ENCODE assay signal across 16 cellular contexts in genomic region chr3:9653565-9654248, GRCh38. TPM values are rescaled to one million over a fixed set of nuclear protein-coding genes. Genes with fewer than 3 reads are reported as not detected.
DNase-seq lines count a peak whose midpoint lies in the region; ATAC-seq and TF ChIP-seq lines count a peak whose summit lies in the region.
"Had no signal": no experiment of that assay in that cellular context is flagged by ENCODE, and none has a peak within 500 bp of the region (broad histone marks: within the 10 kb centered on the region; RNA-seq: fewer than 3 reads in every experiment).

No MANE protein-coding gene starts in this region.

- peak; percentile 42 for ATAC-seq in HG03378 (IDR thresholded peaks at IDR 0.05; ENCODE audit: unreplicated experiment)
- peak in 5 of 8 donors; percentile 33 to 76 (median 61) for ATAC-seq in heart right ventricle
- ATAC-seq in GM21390 (IDR thresholded peaks at IDR 0.05; ENCODE audit: unreplicated experiment), result no peak
- no peak for ATAC-seq in stimulated activated naive CD8-positive, alpha-beta T cell treated with anti-CD3 and anti-CD28 coated beads, Interleukin-15, Interleukin-2, amounts not matched to agents 100 U/mL and 50 U/mL, for 24 hours
- ATAC-seq: HCT116; stimulated activated effector memory CD8-positive, alpha-beta T cell treated with anti-CD3 and anti-CD28 coated beads, Interleukin-12 subunit alpha, Interleukin-12 subunit beta, amount 100 ng/mL, for 72 hours had no signal

- H3K27me3 ChIP-seq in heart right ventricle, result no peaks in the 10 kb centered on the region

- H3K36me3 ChIP-seq in heart right ventricle, result peaks cover 0 to 82% (median 42%) of the 10 kb centered on the region in 9 donors

- intact Hi-C loops in heart right ventricle (cut with DNase I), result loop anchor here in 1 of 10 donors (5.0 kb wide), 1 partner anchor 139 kb away; the partner anchor contains the start of genes ARPC4 and TADA3

- no peaks in the 10 kb centered on the region for H3K9me3 ChIP-seq in heart right ventricle

- no peak overlapping the region for H3K4me3 ChIP-seq in heart right ventricle
- H3K4me3 ChIP-seq: PC-9 had no signal

- POLR2A ChIA-PET in GM10248 (lab: Yijun Ruan, JAX), result interaction anchor here (0.6 to 1.2 kb wide), 2 partner anchors 79 to 152 kb away, joined by 3 to 4 read pairs; no protein-coding TSS in a partner anchor

- H3K4me1 ChIP-seq in heart right ventricle, result peaks cover 19 to 54% (median 45%) of the 10 kb centered on the region in 9 donors

- CTCF ChIA-PET in GM10248 (lab: Yijun Ruan, JAX), result interaction anchor here (0.9 to 1.0 kb wide), 2 partner anchors 11 to 152 kb away, joined by 3 read pairs; no protein-coding TSS in a partner anchor

- 65 to 67% methylated on average over 11 of the region's 11 CpGs for WGBS in heart right ventricle, 2 donors

- peak overlapping the region; percentile 31 to 73 (median 62) for H3K27ac ChIP-seq in heart right ventricle
- H3K27ac ChIP-seq: epithelial cell of prostate, PC-9 had no signal

- DNase-seq in GM10248 (ENCODE audit: extremely low spot score) (peak; percentile 55), GM20000 (ENCODE audit: low spot score) (peak; percentile 56), heart right ventricle (peak in 1 of 2 donors; percentile 23), AML-193 (lab: John Stamatoyannopoulos, UW) (no peak), EL (no peak)
- DNase-seq in stimulated activated naive CD8-positive, alpha-beta T cell treated with anti-CD3 and anti-CD28 coated beads, Interleukin-15, Interleukin-2, amounts not matched to agents 100 U/mL and 50 U/mL, for 24 hours, result no peak
- DNase-seq: activated CD4-positive, alpha-beta T cell treated with anti-CD3 and anti-CD28 coated beads, Interleukin-2, amount 50 U/mL, for 48 hours; DND-41; PC-9; T-helper 2 cell had no signal

- TF ChIP-seq CTCF in GM10248 (IDR thresholded peaks at IDR 0.05; ENCODE audit: control extremely low read depth, extremely low read depth, low read depth, missing control alignments), result no peak
- TF ChIP-seq CTCF in GM20000 (IDR thresholded peaks at IDR 0.05; ENCODE audit: extremely low read depth, missing control alignments), result no peak
- no peak for TF ChIP-seq CTCF in heart right ventricle (IDR thresholded peaks at IDR 0.05)

RNA-seq across cellular contexts. Expression of gene MTMR14, which starts 4.4 kb away (rescaled TPM):
- 10 to 100 TPM; 28.9 to 49.6 (median 38.6) TPM for total RNA-seq in heart right ventricle
- 10 to 100 TPM; 24.2 to 48.4 TPM for polyA plus RNA-seq in heart right ventricle

RNA-seq across cellular contexts. Expression of gene CPNE9, which starts 49.9 kb away (rescaled TPM):
- total RNA-seq in heart right ventricle, result under 1 TPM in 1 of 10 donors, not detected in 9; 0.46 TPM
- polyA plus RNA-seq in heart right ventricle, result not detected
- total RNA-seq: lung microvascular endothelial cell, PC-9 had no signal

Comparison
In these comparisons a context has a peak if more than half of its experiments do, and no peak if none do; other contexts are left out.
1. DNase-seq: peak in GM10248 (single experiment) and GM20000 (single experiment); none in AML-193 (0 of 2), stimulated activated naive CD8-positive, alpha-beta T cell treated with anti-CD3 and anti-CD28 coated beads, Interleukin-15, Interleukin-2, amounts not matched to agents 100 U/mL and 50 U/mL, for 24 hours (single experiment) and EL (single experiment).
2. ATAC-seq: peak in HG03378 (single experiment) and heart right ventricle (5 of 8); none in GM21390 (single experiment) and stimulated activated naive CD8-positive, alpha-beta T cell treated with anti-CD3 and anti-CD28 coated beads, Interleukin-15, Interleukin-2, amounts not matched to agents 100 U/mL and 50 U/mL, for 24 hours (single experiment).